Comparison of ENCODE assay signal across 7 cellular contexts in genomic region chr3:50121416-50122032, GRCh38. TPM values are rescaled to one million over a fixed set of nuclear protein-coding genes. Genes with fewer than 3 reads are reported as not detected.
DNase-seq lines count a peak whose midpoint lies in the region; ATAC-seq and TF ChIP-seq lines count a peak whose summit lies in the region.

No MANE protein-coding gene starts in this region.

- H3K27me3 Mint-ChIP-seq in naive thymus-derived CD8-positive, alpha-beta T cell: no peaks in the 10 kb centered on the region

- peak; percentile 62 for ATAC-seq in HG02973 (IDR thresholded peaks at IDR 0.05; ENCODE audit: unreplicated experiment)
- peak; percentile 89 to 90 for ATAC-seq in naive thymus-derived CD8-positive, alpha-beta T cell
- peak; percentile 85 for ATAC-seq in stimulated activated effector memory CD8-positive, alpha-beta T cell treated with anti-CD3 and anti-CD28 coated beads, Interleukin-12 subunit alpha, Interleukin-12 subunit beta, amount 100 ng/mL, for 72 hours

- TF ChIP-seq CTCF in GM10266 (IDR thresholded peaks at IDR 0.05; ENCODE audit: control insufficient read depth, insufficient read depth, low read depth, missing control alignments): peak; percentile 80
- peak; percentile 81 for TF ChIP-seq CTCF in epithelial cell of proximal tubule (conservative IDR thresholded peaks at IDR 0.05; ENCODE audit: low read depth, low read length)

- no peak overlapping the region for H3K4me3 ChIP-seq in epithelial cell of proximal tubule (ENCODE audit: low read depth, low read length)

- no peaks in the 10 kb centered on the region for H3K9me3 Mint-ChIP-seq in naive thymus-derived CD8-positive, alpha-beta T cell
- H3K9me3 Mint-ChIP-seq in stimulated activated effector memory CD8-positive, alpha-beta T cell treated with anti-CD3 and anti-CD28 coated beads, Interleukin-12 subunit alpha, Interleukin-12 subunit beta, amount 100 ng/mL, for 72 hours: no peaks in the 10 kb centered on the region

- H3K4me1 Mint-ChIP-seq in naive thymus-derived CD8-positive, alpha-beta T cell: peaks cover 0 to 7% (median 7%) of the 10 kb centered on the region in 4 donors
- H3K4me1 Mint-ChIP-seq in stimulated activated effector memory CD8-positive, alpha-beta T cell treated with anti-CD3 and anti-CD28 coated beads, Interleukin-12 subunit alpha, Interleukin-12 subunit beta, amount 100 ng/mL, for 72 hours: peaks cover 9% of the 10 kb centered on the region

- DNase-seq in GM10266 (ENCODE audit: extremely low spot score) (peak; percentile 88), NOMO-1 (lab: John Stamatoyannopoulos, UW; ENCODE audit: unreplicated experiment in 2 of 2) (peak; percentile 8 to 58), epithelial cell of proximal tubule (ENCODE audit: low read depth) (peak; percentile 10)
- peak; percentile 13 for DNase-seq in activated CD8-positive, alpha-beta memory T cell treated with anti-CD3 and anti-CD28 coated beads, Interleukin-2, amount 50 U/mL, for 1 hour (ENCODE audit: extremely low read depth)
- peak; percentile 47 to 84 (median 64) for DNase-seq in naive thymus-derived CD8-positive, alpha-beta T cell
- DNase-seq in stimulated activated effector memory CD8-positive, alpha-beta T cell treated with anti-CD3 and anti-CD28 coated beads, Interleukin-12 subunit alpha, Interleukin-12 subunit beta, amount 100 ng/mL, for 72 hours (ENCODE audit: low spot score in 2 of 2): peak; percentile 56 to 81

- peaks cover 0 to 38% (median 10%) of the 10 kb centered on the region in 3 donors for H3K36me3 Mint-ChIP-seq in naive thymus-derived CD8-positive, alpha-beta T cell
- H3K36me3 Mint-ChIP-seq in stimulated activated effector memory CD8-positive, alpha-beta T cell treated with anti-CD3 and anti-CD28 coated beads, Interleukin-12 subunit alpha, Interleukin-12 subunit beta, amount 100 ng/mL, for 72 hours: peaks cover 83% of the 10 kb centered on the region

- peak overlapping the region in 6 of 10 donors; percentile 6 to 78 (median 32) for H3K27ac Mint-ChIP-seq in naive thymus-derived CD8-positive, alpha-beta T cell
- no peak overlapping the region for H3K27ac Mint-ChIP-seq in stimulated activated effector memory CD8-positive, alpha-beta T cell treated with anti-CD3 and anti-CD28 coated beads, Interleukin-12 subunit alpha, Interleukin-12 subunit beta, amount 100 ng/mL, for 72 hours

- no peak overlapping the region for H3K4me3 Mint-ChIP-seq in naive thymus-derived CD8-positive, alpha-beta T cell
- no peak overlapping the region for H3K4me3 Mint-ChIP-seq in stimulated activated effector memory CD8-positive, alpha-beta T cell treated with anti-CD3 and anti-CD28 coated beads, Interleukin-12 subunit alpha, Interleukin-12 subunit beta, amount 100 ng/mL, for 72 hours

- POLR2A ChIA-PET in naive thymus-derived CD8-positive, alpha-beta T cell (lab: Charles Lee): interaction anchor here (1.0 to 1.3 kb wide), 2 partner anchors 104 to 116 kb away, joined by 3 read pairs; no protein-coding TSS in a partner anchor

RNA-seq across cellular contexts. Expression of gene RBM5, which starts 32.8 kb away (rescaled TPM):
- total RNA-seq in epithelial cell of proximal tubule: 52.3 and 80.7 TPM in 2 replicates
- 100 to 1,000 TPM; 387 to 402 TPM for total RNA-seq in naive thymus-derived CD8-positive, alpha-beta T cell
- polyA plus RNA-seq in naive thymus-derived CD8-positive, alpha-beta T cell: 10 to 100 TPM; 19.7 to 46.1 (median 35.0) TPM

RNA-seq across cellular contexts. Expression of gene SEMA3F, which starts 33.6 kb away (rescaled TPM):
- 36.0 and 58.6 TPM in 2 replicates for total RNA-seq in epithelial cell of proximal tubule
- not detected for total RNA-seq in naive thymus-derived CD8-positive, alpha-beta T cell
- polyA plus RNA-seq in naive thymus-derived CD8-positive, alpha-beta T cell: not detected

Comparison
In these comparisons a context has a peak if more than half of its experiments do, and no peak if none do; other contexts are left out.
1. DNase-seq: peak in every context shown above with its lines; median percentile 88 in GM10266; 68 in stimulated activated effector memory CD8-positive, alpha-beta T cell treated with anti-CD3 and anti-CD28 coated beads, Interleukin-12 subunit alpha, Interleukin-12 subunit beta, amount 100 ng/mL, for 72 hours; 64 in naive thymus-derived CD8-positive, alpha-beta T cell; 33 in NOMO-1; 13 in activated CD8-positive, alpha-beta memory T cell treated with anti-CD3 and anti-CD28 coated beads, Interleukin-2, amount 50 U/mL, for 1 hour; 10 in epithelial cell of proximal tubule.
2. RNA of gene SEMA3F, which starts 33.6 kb away (total RNA-seq): 36.0 to 58.6 TPM in epithelial cell of proximal tubule; not detected in naive thymus-derived CD8-positive, alpha-beta T cell; every median in the first group is over 10 times any median in the second.
3. Peak in every context shown above with its lines, with median percentiles within 50 percentile points of each other: ATAC-seq.